ENCODE assay signal across 12 cellular contexts in the genomic region with DNA sequence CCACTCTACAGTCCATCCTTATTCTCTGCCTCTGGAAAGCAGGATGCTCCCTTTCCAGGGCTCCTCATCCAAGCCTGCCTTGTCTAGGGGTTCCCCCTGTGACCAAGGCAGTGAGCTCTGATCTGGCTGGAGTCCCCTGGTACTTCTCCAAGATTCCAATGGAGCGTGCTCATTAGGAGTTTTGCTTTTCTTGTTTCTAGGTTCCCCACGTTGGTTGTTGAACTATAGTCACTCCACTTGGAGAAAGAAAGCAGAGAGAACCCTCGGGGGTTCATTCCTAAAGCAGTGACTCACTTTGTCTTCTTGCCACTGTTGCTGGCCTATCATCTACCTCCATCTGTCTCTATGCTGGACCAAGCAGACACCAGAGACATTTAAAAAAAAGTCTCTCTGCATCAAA.
DNase-seq lines count a peak whose midpoint lies in the region; ATAC-seq and TF ChIP-seq lines count a peak whose summit lies in the region.
"Had no signal": no experiment of that assay in that cellular context is flagged by ENCODE, and none has a peak within 500 bp of the region (broad histone marks: within the 10 kb centered on the region; RNA-seq: fewer than 3 reads in every experiment).

No MANE protein-coding gene starts in this region.

- no peak overlapping the region for H3K4me2 ChIP-seq in trophoblast cell (ENCODE audit: low read length)

- H3K27me3 ChIP-seq in SJCRH30 (no peaks in the 10 kb centered on the region), trophoblast cell (ENCODE audit: insufficient read depth, low read length) (no peaks in the 10 kb centered on the region)
- H3K27me3 ChIP-seq: spleen had no signal

- H3K36me3 ChIP-seq in SJCRH30, result no peaks in the 10 kb centered on the region
- H3K36me3 ChIP-seq in trophoblast cell (ENCODE audit: control insufficient read depth in 1 of 2, insufficient read depth in 2 of 2, low read length in 2 of 2), result no peaks in the 10 kb centered on the region
- H3K36me3 ChIP-seq: spleen had no signal

- no peak overlapping the region for H2AFZ ChIP-seq in trophoblast cell (ENCODE audit: insufficient read depth, low read length, poor library complexity)

- peaks cover 2% of the 10 kb centered on the region; the same call in 1 of the 2 replicates for H3K4me1 ChIP-seq in SJCRH30
- H3K4me1 ChIP-seq in trophoblast cell (ENCODE audit: control insufficient read depth in 1 of 2, insufficient read depth in 2 of 2, low read length in 2 of 2), result peaks cover 19 to 33% of the 10 kb centered on the region in 2 experiments
- H3K4me1 ChIP-seq: spleen had no signal

- DNase-seq in Ammon's horn (ENCODE audit: low spot score) (peak; percentile 4), SJCRH30 (peak; percentile 11 to 27), fibroblast of the aortic adventitia (ENCODE audit: low read depth) (peak; percentile 92), trophoblast cell (peak; percentile 73 to 82), COLO668 (lab: John Stamatoyannopoulos, UW; ENCODE audit: unreplicated experiment) (no peak), NCI-H446 treated with DMSO at 0.1 percent for 48 hours (lab: John Stamatoyannopoulos, UW) (no peak), NCI-H2107 (lab: John Stamatoyannopoulos, UW) (no peak)
- DNase-seq: activated CD4-positive, CD25-positive, alpha-beta regulatory T cell treated with anti-CD3 and anti-CD28 coated beads, Interleukin-2, amount 50 U/mL, for 72 hours; Calu3; spleen; stimulated activated naive CD8-positive, alpha-beta T cell treated with anti-CD3 and anti-CD28 coated beads, Interleukin-15, Interleukin-2, amounts not matched to agents 100 U/mL and 50 U/mL, for 24 hours had no signal

- H4K8ac ChIP-seq in trophoblast cell (ENCODE audit: low read depth, low read length), result peak overlapping the region; percentile 87

- peak overlapping the region; percentile 92 for H3K14ac ChIP-seq in trophoblast cell (ENCODE audit: low read length)

- no peak overlapping the region for H3K9ac ChIP-seq in trophoblast cell (ENCODE audit: low read length)

- peak overlapping the region; percentile 97 for H2BK5ac ChIP-seq in trophoblast cell (ENCODE audit: low read depth, low read length, poor library complexity)

- H2AK5ac ChIP-seq in trophoblast cell (ENCODE audit: low read length), result peak overlapping the region; percentile 87

- H3K23ac ChIP-seq in trophoblast cell (ENCODE audit: low read length), result no peak overlapping the region

- WGBS in trophoblast cell (ENCODE audit: extremely low coverage, insufficient coverage, insufficient read length), result no CpG with 5 or more reads among the region's 3 CpGs

- peak overlapping the region; percentile 98 for H2BK120ac ChIP-seq in trophoblast cell (ENCODE audit: insufficient read depth, low read length, poor library complexity)

- H3K79me1 ChIP-seq in trophoblast cell (ENCODE audit: low read length), result peaks cover 31% of the 10 kb centered on the region

- peak overlapping the region; percentile 98 for H4K91ac ChIP-seq in trophoblast cell (ENCODE audit: low read depth, low read length)

- TF ChIP-seq CTCF in fibroblast of the aortic adventitia (IDR thresholded peaks at IDR 0.05; ENCODE audit: insufficient read depth, low read length), result no peak

- ATAC-seq in GM18870 (IDR thresholded peaks at IDR 0.05; ENCODE audit: unreplicated experiment), result no peak
- ATAC-seq: stimulated activated naive CD8-positive, alpha-beta T cell treated with anti-CD3 and anti-CD28 coated beads, Interleukin-15, Interleukin-2, amounts not matched to agents 100 U/mL and 50 U/mL, for 24 hours had no signal

- H3K18ac ChIP-seq in trophoblast cell (ENCODE audit: low read length), result peak overlapping the region; percentile 88

- no peaks in the 10 kb centered on the region for H3K9me3 ChIP-seq in SJCRH30 (replicated peaks)
- H3K9me3 ChIP-seq in trophoblast cell (ENCODE audit: insufficient read depth, low read depth, low read length), result no peaks in the 10 kb centered on the region
- H3K9me3 ChIP-seq: spleen had no signal

- H3K27ac ChIP-seq in SJCRH30 (no peak overlapping the region), trophoblast cell (ENCODE audit: low read depth, low read length) (peak overlapping the region; percentile 92)
- H3K27ac ChIP-seq: spleen had no signal

- H2BK12ac ChIP-seq in trophoblast cell (ENCODE audit: low read length), result peak overlapping the region; percentile 99

- H3K79me2 ChIP-seq in trophoblast cell (ENCODE audit: control insufficient read depth, insufficient read depth, low read length, poor library complexity), result peaks cover 4% of the 10 kb centered on the region

- H3K4me3 ChIP-seq in SJCRH30, result no peak overlapping the region
- no peak overlapping the region for H3K4me3 ChIP-seq in fibroblast of the aortic adventitia (ENCODE audit: low read depth, low read length)
- H3K4me3 ChIP-seq in trophoblast cell (ENCODE audit: low read depth, low read length), result no peak overlapping the region
- H3K4me3 ChIP-seq: spleen had no signal

- peak overlapping the region; percentile 70 for H3K4ac ChIP-seq in trophoblast cell (ENCODE audit: low read depth, low read length)

- no peak overlapping the region for H4K12ac ChIP-seq in trophoblast cell (ENCODE audit: low read depth, low read length)

Comparison
In these comparisons a context has a peak if more than half of its experiments do, and no peak if none do; other contexts are left out.
1. DNase-seq: peak in Ammon's horn (single experiment), SJCRH30 (2 of 2), fibroblast of the aortic adventitia (single experiment) and trophoblast cell (2 of 2); none in COLO668 (single experiment), NCI-H446 treated with DMSO at 0.1 percent for 48 hours (single experiment) and NCI-H2107 (single experiment).